8 cellular contexts compared by ENCODE assay signal in genomic region chr19:48933382-48933932, GRCh38. TPM values are rescaled to one million over a fixed set of nuclear protein-coding genes. Genes with fewer than 3 reads are reported as not detected.
A peak's percentile ranks its signal among the peaks of the same experiment; 100 is the strongest.
DNase-seq lines count a peak whose midpoint lies in the region; ATAC-seq lines count a peak whose summit lies in the region.

Gene DHDH, plus strand, starts transcription at chr19:48933699. Its CDS starts 23 bp downstream, at chr19:48933722.

- peak; percentile 82 for DNase-seq in CD1c-positive myeloid dendritic cell (ENCODE audit: extremely low spot score)
- DNase-seq in HCEC 1CT: peak; percentile 23
- DNase-seq in NCI-H2227 (lab: John Stamatoyannopoulos, UW; ENCODE audit: unreplicated experiment): peak; percentile 92
- DNase-seq in activated CD4-positive, alpha-beta T cell treated with anti-CD3 and anti-CD28 coated beads for 24 hours (ENCODE audit: low read depth in 2 of 2): peak; percentile 49 to 67
- peak; percentile 86 for DNase-seq in cerebellum (ENCODE audit: low spot score)
- peak; percentile 87 to 92 for DNase-seq in left colon
- peak; percentile 40 to 75 (median 50) for DNase-seq in stimulated activated CD4-positive, alpha-beta T cell treated with anti-CD3 and anti-CD28 coated beads, Interleukin-1b, Interleukin-23, amount 100 ng/mL, for 24 hours (ENCODE audit: low read depth in 4 of 4, low spot score in 1 of 4)

- intact Hi-C loops in left colon (cut with DNase I, micrococcal nuclease): no loop called here

- peak; percentile 97 for ATAC-seq in left colon
- ATAC-seq in HG03135 (IDR thresholded peaks at IDR 0.05; ENCODE audit: unreplicated experiment): no peak

RNA-seq across cellular contexts. Expression of gene DHDH, which starts in this region (rescaled TPM):
- total RNA-seq in cerebellum (not detected), left colon (under 1 TPM in 1 of 2 donors, not detected in 1; 0.56 TPM)

Comparison
In these comparisons a context has a peak if more than half of its experiments do, and no peak if none do; other contexts are left out.
1. Peak in DNase-seq in cerebellum; RNA of the gene not detected or under 1 TPM.
2. Peak in DNase-seq and ATAC-seq in left colon; RNA of the gene not detected or under 1 TPM.
3. DNase-seq: peak in every context shown above with its lines; median percentile 92 in NCI-H2227; 90 in left colon; 86 in cerebellum; 82 in CD1c-positive myeloid dendritic cell; 58 in activated CD4-positive, alpha-beta T cell treated with anti-CD3 and anti-CD28 coated beads for 24 hours; 50 in stimulated activated CD4-positive, alpha-beta T cell treated with anti-CD3 and anti-CD28 coated beads, Interleukin-1b, Interleukin-23, amount 100 ng/mL, for 24 hours; 23 in HCEC 1CT.